In the genomic region with DNA sequence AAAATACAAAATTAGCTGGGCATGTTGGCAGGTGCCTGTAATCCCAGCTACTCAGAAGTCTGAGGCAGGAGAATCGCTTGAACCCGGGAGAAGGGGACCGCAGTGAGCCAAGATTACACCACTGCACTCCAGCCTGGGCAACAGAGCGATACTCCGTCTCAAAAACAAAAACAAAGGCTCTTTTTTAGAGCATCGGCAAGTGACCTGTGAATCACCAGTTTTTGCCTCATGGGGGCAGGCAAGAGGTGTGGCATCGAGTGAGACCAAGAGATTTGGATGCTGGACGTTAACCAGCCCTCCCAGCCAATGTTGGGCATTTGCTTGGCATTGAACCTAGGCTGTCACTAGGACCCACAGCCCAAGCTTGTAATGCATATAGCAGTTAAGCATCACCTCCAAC, we compare ENCODE assay signal across 9 cellular contexts. TPM values are rescaled to one million over a fixed set of nuclear protein-coding genes. Genes with fewer than 3 reads are reported as not detected.
DNase-seq lines count a peak whose midpoint lies in the region; ATAC-seq and TF ChIP-seq lines count a peak whose summit lies in the region.
"Had no signal": no experiment of that assay in that cellular context is flagged by ENCODE, and none has a peak within 500 bp of the region (broad histone marks: within the 10 kb centered on the region; RNA-seq: fewer than 3 reads in every experiment).

No MANE protein-coding gene starts in this region.

- no peak overlapping the region for H3K4me3 Mint-ChIP-seq in chondrocyte (ENCODE audit: unreplicated experiment)
- H3K4me3 Mint-ChIP-seq in memory B cell = no peak overlapping the region
- no peak overlapping the region for H3K4me3 Mint-ChIP-seq in activated naive CD8-positive, alpha-beta T cell treated with anti-CD3 and anti-CD28 coated beads for 36 hours
- H3K4me3 Mint-ChIP-seq: T-cell had no signal

- H3K4me1 Mint-ChIP-seq in chondrocyte (ENCODE audit: low read depth) = peaks cover 5% of the 10 kb centered on the region
- peaks cover 4% of the 10 kb centered on the region for H3K4me1 Mint-ChIP-seq in memory B cell
- no peaks in the 10 kb centered on the region for H3K4me1 Mint-ChIP-seq in activated naive CD8-positive, alpha-beta T cell treated with anti-CD3 and anti-CD28 coated beads for 36 hours
- H3K4me1 Mint-ChIP-seq: T-cell had no signal

- ATAC-seq in memory B cell (ENCODE audit: low read depth) = peak; percentile 39
- no peak for ATAC-seq in GM21528 (IDR thresholded peaks at IDR 0.05; ENCODE audit: low FRiP score, unreplicated experiment)
- ATAC-seq: T-cell had no signal

- H3K27ac Mint-ChIP-seq in chondrocyte (ENCODE audit: unreplicated experiment) (no peak overlapping the region), memory B cell (no peak overlapping the region)
- H3K27ac Mint-ChIP-seq in activated naive CD8-positive, alpha-beta T cell treated with anti-CD3 and anti-CD28 coated beads for 36 hours = no peak overlapping the region
- H3K27ac Mint-ChIP-seq: T-cell had no signal

- no peaks in the 10 kb centered on the region for H3K27me3 Mint-ChIP-seq in chondrocyte (ENCODE audit: low read depth)
- H3K27me3 Mint-ChIP-seq in memory B cell = no peaks in the 10 kb centered on the region
- H3K27me3 Mint-ChIP-seq in activated naive CD8-positive, alpha-beta T cell treated with anti-CD3 and anti-CD28 coated beads for 36 hours = no peaks in the 10 kb centered on the region
- H3K27me3 Mint-ChIP-seq: T-cell had no signal

- H3K36me3 Mint-ChIP-seq in chondrocyte (ENCODE audit: low read depth) (peaks cover 22% of the 10 kb centered on the region), memory B cell (peaks cover 7% of the 10 kb centered on the region)
- H3K36me3 Mint-ChIP-seq in activated naive CD8-positive, alpha-beta T cell treated with anti-CD3 and anti-CD28 coated beads for 36 hours = no peaks in the 10 kb centered on the region

- H3K4me3 ChIP-seq in GM12864 (ENCODE audit: low read depth, low read length) = no peak overlapping the region

- H3K9me3 Mint-ChIP-seq in chondrocyte (ENCODE audit: low read depth) (no peaks in the 10 kb centered on the region), memory B cell (no peaks in the 10 kb centered on the region)
- H3K9me3 Mint-ChIP-seq in activated naive CD8-positive, alpha-beta T cell treated with anti-CD3 and anti-CD28 coated beads for 36 hours = no peaks in the 10 kb centered on the region
- H3K9me3 Mint-ChIP-seq: T-cell had no signal

- TF ChIP-seq CTCF in GM12864 (IDR thresholded peaks at IDR 0.05; ENCODE audit: low read depth, low read length, missing control alignments) = peak; percentile 61
- peak; percentile 79 for TF ChIP-seq CTCF in chondrocyte (IDR thresholded peaks at IDR 0.05)

- no peak for DNase-seq in GM12864 (ENCODE audit: low read depth)
- peak; percentile 50 for DNase-seq in NCI-H1105 treated with DMSO at 0.1 percent for 48 hours (lab: John Stamatoyannopoulos, UW)
- no peak for DNase-seq in chondrocyte (ENCODE audit: low spot score)
- no peak for DNase-seq in memory B cell (ENCODE audit: low spot score in 2 of 2)
- no peak for DNase-seq in NK-92 (lab: John Stamatoyannopoulos, UW; ENCODE audit: unreplicated experiment)
- no peak for DNase-seq in activated naive CD8-positive, alpha-beta T cell treated with anti-CD3 and anti-CD28 coated beads for 36 hours
- no peak for DNase-seq in NCI-H2029 treated with DMSO at 0.1 percent for 48 hours (lab: John Stamatoyannopoulos, UW)

RNA-seq across cellular contexts. Expression of a gene that starts 14.6 kb away (rescaled TPM):
- 21.7 to 28.3 TPM (median 26.1 TPM) in 3 replicates for total RNA-seq in chondrocyte
- total RNA-seq in activated naive CD8-positive, alpha-beta T cell treated with anti-CD3 and anti-CD28 coated beads for 36 hours = 10 to 100 TPM; 41.0 to 42.3 TPM

RNA-seq across cellular contexts. Expression of a gene that starts 27.6 kb away (rescaled TPM):
- total RNA-seq in chondrocyte = 22.3 to 68.1 TPM (median 63.3 TPM) in 3 replicates
- total RNA-seq in activated naive CD8-positive, alpha-beta T cell treated with anti-CD3 and anti-CD28 coated beads for 36 hours = 1 to 10 TPM; 4.0 to 4.7 TPM
